In genomic region chr9:133741716-133742115, GRCh38 we compare ENCODE assay signal across 26 cellular contexts. TPM values are rescaled to one million over a fixed set of nuclear protein-coding genes. Genes with fewer than 3 reads are reported as not detected.
"Had no signal": no experiment of that assay in that cellular context is flagged by ENCODE, and none has a peak within 500 bp of the region (broad histone marks: within the 10 kb centered on the region; RNA-seq: fewer than 3 reads in every experiment).

No MANE protein-coding gene starts in this region.

- H3K36me3 ChIP-seq: Peyer's patch had no signal

- H3K9me3 ChIP-seq: Peyer's patch had no signal

- DNase-seq: activated B cell treated with CpG ODN at 0.5 μM for 24 hours; activated CD4-positive, alpha-beta T cell treated with anti-CD3 and anti-CD28 coated beads for 1 hour; activated CD4-positive, alpha-beta T cell treated with anti-CD3 and anti-CD28 coated beads, Interleukin-2, amount 10 ng/mL, durations not matched to agents 24 days and 14 days; activated CD4-positive, alpha-beta T cell treated with anti-CD3 and anti-CD28 coated beads, Interleukin-2, amount 50 U/mL, for 48 hours; activated CD8-positive, alpha-beta memory T cell treated with anti-CD3 and anti-CD28 coated beads, Interleukin-2, amount 10 ng/mL, durations not matched to agents 7 days and 5 days; activated gamma-delta T cell; activated naive CD4-positive, alpha-beta T cell treated with anti-CD3 and anti-CD28 coated beads for 36 hours; activated T-cell treated with anti-CD3 and anti-CD28 coated beads, Interleukin-2, amount 50 U/mL, for 24 hours; amygdala; NCI-H1092 treated with DMSO at 0.1 percent for 48 hours; NCI-H1417 treated with DMSO at 0.1 percent for 48 hours; NCI-H1694; NCI-H2029; NCI-H2107; NCI-H2171 treated with DMSO at 0.1 percent for 48 hours; NCI-H226; NCI-H526; NK-92 treated with Interleukin-12 subunit alpha and Interleukin-12 subunit beta, amount 100 ng/mL, for 24 hours; Peyer's patch; SHP77 treated with DMSO at 0.1 percent for 48 hours; T-cell; T-helper 2 cell; T1000 had no signal

- H3K27me3 ChIP-seq: Peyer's patch had no signal

- H3K27ac ChIP-seq: KMS-11, Peyer's patch, RWPE1 had no signal

- H3K4me3 ChIP-seq: Peyer's patch had no signal

- ATAC-seq: activated CD8-positive, alpha-beta memory T cell treated with anti-CD3 and anti-CD28 coated beads, Interleukin-2, amount 10 ng/mL, durations not matched to agents 7 days and 5 days; T-cell had no signal

RNA-seq across cellular contexts. Expression of gene SARDH, which starts 3.6 kb away (rescaled TPM):
- total RNA-seq: activated B cell treated with CpG ODN at 0.5 μM for 24 hours, MCF 10A had no signal
